18 cellular contexts compared by ENCODE assay signal in the genomic region with DNA sequence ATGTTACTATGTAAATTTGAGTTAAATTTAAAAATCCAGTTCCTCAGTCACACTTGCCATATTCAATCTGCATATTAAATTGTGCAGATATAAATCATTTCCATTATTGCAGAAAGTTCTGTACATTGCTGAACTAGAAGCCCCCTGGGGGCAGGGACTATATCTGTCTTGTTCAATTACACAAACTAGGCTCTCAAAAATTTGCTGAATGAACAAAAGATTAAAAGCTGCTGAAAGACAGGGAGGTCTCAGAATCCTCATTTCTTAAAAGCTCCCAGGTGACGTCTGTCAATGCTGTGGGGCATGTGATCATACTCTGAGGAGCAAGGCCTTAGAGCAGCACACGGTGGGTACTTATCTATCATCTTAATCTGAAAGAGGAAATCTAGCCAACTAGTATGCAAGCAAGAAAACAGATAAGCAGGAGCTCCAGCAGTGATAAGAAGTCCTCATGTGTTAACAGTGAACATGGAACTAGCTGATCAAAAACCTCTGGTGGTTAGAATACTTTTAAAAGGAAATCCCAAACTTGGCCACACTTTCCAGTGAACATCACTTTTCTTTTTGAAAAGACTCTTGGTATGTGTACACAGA.
"Had no signal": no experiment of that assay in that cellular context is flagged by ENCODE, and none has a peak within 500 bp of the region (broad histone marks: within the 10 kb centered on the region; RNA-seq: fewer than 3 reads in every experiment).

No MANE protein-coding gene starts in this region.

- H3K27ac Mint-ChIP-seq: activated CD8-positive, alpha-beta T cell treated with anti-CD3 and anti-CD28 coated beads for 36 hours; activated naive CD4-positive, alpha-beta T cell treated with anti-CD3 and anti-CD28 coated beads for 36 hours; activated T-helper 1 cell treated with anti-CD3 and anti-CD28 coated beads, Interleukin-12 subunit alpha, Interleukin-12 subunit beta, Interleukin-2, Interleukin-4 antibody, amounts not matched to agents 30 ng/mL and 10 ng/mL and 1 ng/mL, durations not matched to agents 14 hours and 24 hours and 36 hours; stimulated activated memory B cell treated with anti-CD40 and anti-IgM and Interleukin-4, amounts not matched to agents 10 μg/mL and 1 μg/mL and 100 μg/mL, for 72 hours had no signal

- DNase-seq: activated CD4-positive, alpha-beta T cell treated with anti-CD3 and anti-CD28 coated beads for 1 hour; activated CD8-positive, alpha-beta memory T cell treated with anti-CD3 and anti-CD28 coated beads, Interleukin-2, amount 50 U/mL, for 4 hours; activated CD8-positive, alpha-beta T cell treated with anti-CD3 and anti-CD28 coated beads for 36 hours; activated naive CD4-positive, alpha-beta T cell treated with anti-CD3 and anti-CD28 coated beads for 36 hours; caudate nucleus; hypothalamus; kidney; left lung; mucosa of descending colon; naive thymus-derived CD8-positive, alpha-beta T cell; stimulated activated CD4-positive, alpha-beta T cell treated with anti-CD3 and anti-CD28 coated beads, Interleukin-2, amount 100 ng/mL, for 48 hours; T-helper 9 cell; tibial artery; uterus had no signal

- H3K9me3 Mint-ChIP-seq: activated T-helper 1 cell treated with anti-CD3 and anti-CD28 coated beads, Interleukin-12 subunit alpha, Interleukin-12 subunit beta, Interleukin-2, Interleukin-4 antibody, amounts not matched to agents 30 ng/mL and 10 ng/mL and 1 ng/mL, durations not matched to agents 14 hours and 24 hours and 36 hours; stimulated activated memory B cell treated with anti-CD40 and anti-IgM and Interleukin-4, amounts not matched to agents 10 μg/mL and 1 μg/mL and 100 μg/mL, for 72 hours had no signal

- H3K4me3 Mint-ChIP-seq: activated CD8-positive, alpha-beta T cell treated with anti-CD3 and anti-CD28 coated beads for 36 hours; activated naive CD4-positive, alpha-beta T cell treated with anti-CD3 and anti-CD28 coated beads for 36 hours; activated T-helper 1 cell treated with anti-CD3 and anti-CD28 coated beads, Interleukin-12 subunit alpha, Interleukin-12 subunit beta, Interleukin-2, Interleukin-4 antibody, amounts not matched to agents 30 ng/mL and 10 ng/mL and 1 ng/mL, durations not matched to agents 14 hours and 24 hours and 36 hours; naive thymus-derived CD8-positive, alpha-beta T cell; stimulated activated memory B cell treated with anti-CD40 and anti-IgM and Interleukin-4, amounts not matched to agents 10 μg/mL and 1 μg/mL and 100 μg/mL, for 72 hours had no signal

- ATAC-seq: activated CD8-positive, alpha-beta T cell treated with anti-CD3 and anti-CD28 coated beads for 36 hours; left lung; mucosa of descending colon; naive thymus-derived CD8-positive, alpha-beta T cell; stimulated activated memory B cell treated with anti-CD40 and anti-IgM and Interleukin-4, amounts not matched to agents 10 μg/mL and 1 μg/mL and 100 μg/mL, for 72 hours had no signal

- H3K27me3 Mint-ChIP-seq: activated CD8-positive, alpha-beta T cell treated with anti-CD3 and anti-CD28 coated beads for 36 hours; naive thymus-derived CD8-positive, alpha-beta T cell; stimulated activated memory B cell treated with anti-CD40 and anti-IgM and Interleukin-4, amounts not matched to agents 10 μg/mL and 1 μg/mL and 100 μg/mL, for 72 hours had no signal

- H3K4me3 ChIP-seq: coronary artery, esophagus muscularis mucosa, left lung, mucosa of descending colon, tibial artery, uterus had no signal
